Comparison of ENCODE assay signal across 14 cellular contexts in the genomic region with DNA sequence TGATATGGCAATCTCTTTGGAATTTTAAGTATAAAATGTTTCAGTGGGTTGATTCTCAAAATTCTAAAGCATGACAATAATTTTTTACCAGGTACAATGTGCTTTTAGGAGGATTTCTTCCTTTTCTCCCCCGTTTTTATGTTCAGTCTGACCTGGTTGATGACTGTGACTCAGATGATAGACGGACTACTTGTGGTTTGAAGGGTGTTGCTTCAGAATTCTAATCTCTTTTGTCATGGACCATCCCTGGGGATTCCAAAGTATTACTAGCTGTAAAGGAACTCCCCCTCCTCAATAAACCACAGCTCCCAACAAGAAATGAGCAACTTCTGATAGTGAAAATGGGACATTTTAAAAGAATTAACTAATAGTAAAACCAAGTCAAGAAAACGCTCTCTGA. TPM values are rescaled to one million over a fixed set of nuclear protein-coding genes. Genes with fewer than 3 reads are reported as not detected.
DNase-seq lines count a peak whose midpoint lies in the region; ATAC-seq, FAIRE-seq and TF ChIP-seq lines count a peak whose summit lies in the region.
"Had no signal": no experiment of that assay in that cellular context is flagged by ENCODE, and none has a peak within 500 bp of the region (broad histone marks: within the 10 kb centered on the region; RNA-seq: fewer than 3 reads in every experiment).

No MANE protein-coding gene starts in this region.

- no peaks in the 10 kb centered on the region for H3K36me3 ChIP-seq in adrenal gland (replicated peaks in 1 of 2)

- H3K36me3 Mint-ChIP-seq in stimulated activated memory B cell treated with anti-CD40 and anti-IgM and Interleukin-4, amounts not matched to agents 10 μg/mL and 1 μg/mL and 100 μg/mL, for 72 hours, result no peaks in the 10 kb centered on the region

- peak; percentile 95 for FAIRE-seq in RCC 7860 (lab: Jason Lieb, UNC)

- peak; percentile 28 for DNase-seq in SIG-M5 treated with dmso at 0.1 percent for 504 hours (lab: John Stamatoyannopoulos, UW; ENCODE audit: unreplicated experiment)
- no peak for DNase-seq in SIG-M5 (lab: John Stamatoyannopoulos, UW)
- peak; percentile 86 for DNase-seq in RCC 7860 (ENCODE audit: low spot score)
- DNase-seq in epithelial cell of esophagus (ENCODE audit: low read depth), result peak; percentile 91
- DNase-seq in adrenal gland, result no peak
- no peak for DNase-seq in DMS 273 treated with DMSO at 0.1 percent for 48 hours (lab: John Stamatoyannopoulos, UW)
- no peak for DNase-seq in coronary artery (ENCODE audit: low spot score)
- DNase-seq: GDM1, naive B cell, NCI-H187 treated with DMSO at 0.1 percent for 48 hours had no signal

- no peak overlapping the region for H3K4me3 Mint-ChIP-seq in stimulated activated memory B cell treated with anti-CD40 and anti-IgM and Interleukin-4, amounts not matched to agents 10 μg/mL and 1 μg/mL and 100 μg/mL, for 72 hours
- H3K4me3 Mint-ChIP-seq: central memory CD8-positive, alpha-beta T cell; naive B cell had no signal

- H3K9me3 Mint-ChIP-seq in stimulated activated memory B cell treated with anti-CD40 and anti-IgM and Interleukin-4, amounts not matched to agents 10 μg/mL and 1 μg/mL and 100 μg/mL, for 72 hours, result peaks cover 7% of the 10 kb centered on the region
- H3K9me3 Mint-ChIP-seq: central memory CD8-positive, alpha-beta T cell had no signal

- no peaks in the 10 kb centered on the region for H3K27me3 Mint-ChIP-seq in stimulated activated memory B cell treated with anti-CD40 and anti-IgM and Interleukin-4, amounts not matched to agents 10 μg/mL and 1 μg/mL and 100 μg/mL, for 72 hours
- H3K27me3 Mint-ChIP-seq: central memory CD8-positive, alpha-beta T cell; naive B cell had no signal

- H3K4me1 Mint-ChIP-seq in stimulated activated memory B cell treated with anti-CD40 and anti-IgM and Interleukin-4, amounts not matched to agents 10 μg/mL and 1 μg/mL and 100 μg/mL, for 72 hours, result peaks cover 51% of the 10 kb centered on the region

- WGBS in adrenal gland, 4 donors, result 63 to 86% (median 73%) methylated on average over 3 of the region's 3 CpGs

- peak overlapping the region; percentile 96 for H3K27ac Mint-ChIP-seq in stimulated activated memory B cell treated with anti-CD40 and anti-IgM and Interleukin-4, amounts not matched to agents 10 μg/mL and 1 μg/mL and 100 μg/mL, for 72 hours
- H3K27ac Mint-ChIP-seq: naive B cell had no signal

- intact Hi-C loops in adrenal gland (cut with DNase I), result no loop called here

- H3K27ac ChIP-seq in adrenal gland (no peak overlapping the region), coronary artery (no peak overlapping the region)
- H3K27ac ChIP-seq: 22Rv1, hepatocyte had no signal

- peaks cover 0 to 4% of the 10 kb centered on the region in 2 donors for H3K4me1 ChIP-seq in adrenal gland (replicated peaks in 1 of 2)

- H3K4me3 ChIP-seq in epithelial cell of esophagus (ENCODE audit: low read length) (no peak overlapping the region), adrenal gland (no peak overlapping the region), coronary artery (no peak overlapping the region)
- H3K4me3 ChIP-seq: hepatocyte had no signal

- TF ChIP-seq POLR2A in adrenal gland (IDR thresholded peaks at IDR 0.05), result no peak

- no peaks in the 10 kb centered on the region for H3K27me3 ChIP-seq in adrenal gland
- H3K27me3 ChIP-seq: hepatocyte had no signal

- TF ChIP-seq CTCF in epithelial cell of esophagus (IDR thresholded peaks at IDR 0.05; ENCODE audit: insufficient read depth, low read depth, low read length, missing control alignments), result no peak
- no peak for TF ChIP-seq CTCF in adrenal gland (IDR thresholded peaks at IDR 0.05)
- no peak for TF ChIP-seq CTCF in coronary artery (IDR thresholded peaks at IDR 0.05)

- no peaks in the 10 kb centered on the region for H3K9me3 ChIP-seq in adrenal gland (replicated peaks in 1 of 3)

- no peak for ATAC-seq in stimulated activated memory B cell treated with anti-CD40 and anti-IgM and Interleukin-4, amounts not matched to agents 10 μg/mL and 1 μg/mL and 100 μg/mL, for 72 hours

RNA-seq across cellular contexts. Expression of a gene that starts 34.9 kb away (rescaled TPM):
- total RNA-seq in adrenal gland, result 10 to 100 TPM in 7 of 8 donors, 1 to 10 TPM in 1; 5.0 to 29.7 (median 17.6) TPM
- polyA plus RNA-seq in adrenal gland, result 10 to 100 TPM; 10.5 to 15.5 (median 13.9) TPM

Comparison
In these comparisons a context has a peak if more than half of its experiments do, and no peak if none do; other contexts are left out.
1. DNase-seq: peak in SIG-M5 treated with dmso at 0.1 percent for 504 hours (single experiment), RCC 7860 (single experiment) and epithelial cell of esophagus (single experiment); none in SIG-M5 (single experiment), adrenal gland (0 of 7), DMS 273 treated with DMSO at 0.1 percent for 48 hours (single experiment) and coronary artery (single experiment).